20 cellular contexts compared by ENCODE assay signal in the genomic region with DNA sequence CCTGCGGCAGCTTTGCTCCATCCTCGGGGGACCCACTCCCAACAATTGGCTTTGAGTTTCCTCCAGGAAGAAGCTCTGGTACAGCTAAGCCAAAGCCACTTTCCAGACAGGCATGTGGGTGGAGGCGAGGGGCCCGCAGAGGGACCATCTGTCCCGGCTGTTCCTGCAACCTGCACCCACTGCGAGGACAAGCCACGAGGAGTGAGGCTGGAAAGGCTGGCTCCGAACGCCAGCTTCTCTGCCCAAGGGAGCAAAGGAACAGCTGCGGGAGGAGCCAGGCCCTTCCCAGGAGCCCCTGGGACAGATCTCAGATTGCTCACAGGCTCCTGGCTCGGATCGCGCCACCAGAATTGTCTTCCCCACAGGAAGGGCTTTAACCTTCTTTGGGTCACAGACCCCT. TPM values are rescaled to one million over a fixed set of nuclear protein-coding genes. Genes with fewer than 3 reads are reported as not detected.
A peak's percentile ranks its signal among the peaks of the same experiment; 100 is the strongest.
DNase-seq lines count a peak whose midpoint lies in the region; ATAC-seq and TF ChIP-seq lines count a peak whose summit lies in the region.
"Had no signal": no experiment of that assay in that cellular context is flagged by ENCODE, and none has a peak within 500 bp of the region (broad histone marks: within the 10 kb centered on the region; RNA-seq: fewer than 3 reads in every experiment).

No MANE protein-coding gene starts in this region.

- peak overlapping the region; percentile 61 for H3K27ac Mint-ChIP-seq in chondrocyte (ENCODE audit: unreplicated experiment)
- H3K27ac Mint-ChIP-seq: activated B cell treated with CpG ODN at 0.5 μM for 24 hours; dendritic cell treated with granulocyte-macrophage colony-stimulating factor and Interleukin-4, amounts not matched to agents 40 ng/mL and 50 ng/mL, for 4 days; HFFc6; natural killer cell treated with Interleukin-12 subunit alpha and Interleukin-12 subunit beta and Interleukin-15 and Interleukin-18, amount 100 ng/mL, for 72 hours; T-cell had no signal

- H3K4me3 Mint-ChIP-seq in chondrocyte (ENCODE audit: unreplicated experiment): no peak overlapping the region
- H3K4me3 Mint-ChIP-seq: activated B cell treated with CpG ODN at 0.5 μM for 24 hours; dendritic cell treated with granulocyte-macrophage colony-stimulating factor and Interleukin-4, amounts not matched to agents 40 ng/mL and 50 ng/mL, for 4 days; HFFc6; natural killer cell treated with Interleukin-12 subunit alpha and Interleukin-12 subunit beta and Interleukin-15 and Interleukin-18, amount 100 ng/mL, for 72 hours; T-cell had no signal

- no peak for ATAC-seq in GM21737 (IDR thresholded peaks at IDR 0.05; ENCODE audit: unreplicated experiment)
- ATAC-seq: left lung; natural killer cell treated with Interleukin-12 subunit alpha and Interleukin-12 subunit beta and Interleukin-15 and Interleukin-18, amount 100 ng/mL, for 72 hours; sciatic nerve; T-cell had no signal

- no peak overlapping the region for H3K4me3 ChIP-seq in muscle layer of colon (ENCODE audit: low read depth in 1 of 2, low read length in 2 of 2)
- no peak overlapping the region for H3K4me3 ChIP-seq in transverse colon
- H3K4me3 ChIP-seq: BLaER1, left lung had no signal

- peaks cover 58% of the 10 kb centered on the region for H3K4me1 Mint-ChIP-seq in chondrocyte (ENCODE audit: low read depth)

- H3K36me3 Mint-ChIP-seq in chondrocyte (ENCODE audit: low read depth): peaks cover 18% of the 10 kb centered on the region
- H3K36me3 Mint-ChIP-seq: natural killer cell treated with Interleukin-12 subunit alpha and Interleukin-12 subunit beta and Interleukin-15 and Interleukin-18, amount 100 ng/mL, for 72 hours; T-cell had no signal

- H3K4me1 ChIP-seq in muscle layer of colon (ENCODE audit: insufficient read depth, low read length) (peaks cover 92% of the 10 kb centered on the region), transverse colon (peaks cover 19 to 47% (median 31%) of the 10 kb centered on the region in 4 donors)

- H3K36me3 ChIP-seq in muscle layer of colon (ENCODE audit: insufficient read depth, low read length) (no peaks in the 10 kb centered on the region), transverse colon (no peaks in the 10 kb centered on the region)
- H3K36me3 ChIP-seq: BLaER1, left lung had no signal

- H3K27ac ChIP-seq in muscle layer of colon (ENCODE audit: low read depth, low read length) (peak overlapping the region; percentile 50), transverse colon (peak overlapping the region; percentile 37 to 54 (median 52))
- H3K27ac ChIP-seq: BLaER1, left lung had no signal

- DNase-seq in NCI-H2171 treated with DMSO at 0.1 percent for 48 hours (lab: John Stamatoyannopoulos, UW): peak; percentile 98
- no peak for DNase-seq in chondrocyte (ENCODE audit: low spot score)
- no peak for DNase-seq in transverse colon
- DNase-seq in putamen (ENCODE audit: low spot score): no peak
- DNase-seq in SKM-1 treated with dmso at 0.1 percent for 144 hours (lab: John Stamatoyannopoulos, UW; ENCODE audit: unreplicated experiment): no peak
- DNase-seq: activated B cell treated with CpG ODN at 0.5 μM for 24 hours; activated gamma-delta T cell; HFFc6; NCI-H1417 treated with DMSO at 0.1 percent for 48 hours; stimulated activated CD4-positive, alpha-beta T cell treated with anti-CD3 and anti-CD28 coated beads, Interleukin-4, amount 100 ng/mL, for 24 hours; T-cell had no signal

- no peaks in the 10 kb centered on the region for H3K9me3 ChIP-seq in muscle layer of colon (ENCODE audit: low read length)
- H3K9me3 ChIP-seq in transverse colon: no peaks in the 10 kb centered on the region
- H3K9me3 ChIP-seq: BLaER1, left lung had no signal

- no peak for TF ChIP-seq EP300 in transverse colon (IDR thresholded peaks at IDR 0.05; ENCODE audit: low read depth)

- H3K27me3 ChIP-seq in muscle layer of colon (ENCODE audit: control insufficient read depth in 1 of 2, insufficient read depth in 2 of 2, low read length in 2 of 2): no peaks in the 10 kb centered on the region
- peaks cover 3% of the 10 kb centered on the region for H3K27me3 ChIP-seq in transverse colon

- intact Hi-C loops in transverse colon (cut with DNase I; ENCODE audit: low total_unique reads): no loop called here

- H3K27me3 Mint-ChIP-seq in chondrocyte (ENCODE audit: low read depth): no peaks in the 10 kb centered on the region

- H3K9ac ChIP-seq in muscle layer of colon (ENCODE audit: low read length): no peak overlapping the region
- H3K9ac ChIP-seq: BLaER1 had no signal

- no peak for TF ChIP-seq POLR2A in transverse colon (IDR thresholded peaks at IDR 0.05)

- in situ Hi-C loops in transverse colon (cut with MboI; ENCODE audit: low pct_ligation_motif_present in 1 of 4, low pct_unique_long_range_greater_than_20kb in 1 of 4, low sequenced_read_pairs in 3 of 4): loop anchor here in 3 of 4 donors (25.0 kb wide), 2 partner anchors 114 to 289 kb away; no protein-coding TSS in a partner anchor

- TF ChIP-seq CTCF in chondrocyte (IDR thresholded peaks at IDR 0.05) (no peak), transverse colon (IDR thresholded peaks at IDR 0.05) (no peak)

- no peaks in the 10 kb centered on the region for H3K9me3 Mint-ChIP-seq in chondrocyte (ENCODE audit: low read depth)
- H3K9me3 Mint-ChIP-seq: activated B cell treated with CpG ODN at 0.5 μM for 24 hours; dendritic cell treated with granulocyte-macrophage colony-stimulating factor and Interleukin-4, amounts not matched to agents 40 ng/mL and 50 ng/mL, for 4 days; HFFc6; natural killer cell treated with Interleukin-12 subunit alpha and Interleukin-12 subunit beta and Interleukin-15 and Interleukin-18, amount 100 ng/mL, for 72 hours; T-cell had no signal

- 79% methylated on average over 13 of the region's 13 CpGs; no CpG with 5 or more reads in 1 of the 2 donors for WGBS in transverse colon (ENCODE audit: low coverage in 1 of 2), 2 donors

RNA-seq across cellular contexts. Expression of a gene that starts 28.3 kb away (rescaled TPM):
- total RNA-seq in chondrocyte (48.6 to 53.0 TPM (median 52.0 TPM) in 3 replicates), transverse colon (10 to 100 TPM; 12.3 to 61.7 (median 49.9) TPM)

RNA-seq across cellular contexts. Expression of a gene that starts 30.8 kb away (rescaled TPM):
- 230 to 272 TPM (median 262 TPM) in 3 replicates for total RNA-seq in chondrocyte
- 100 to 1,000 TPM in 1 of 4 donors, 10 to 100 TPM in 3; 14.3 to 135 (median 40.1) TPM for total RNA-seq in transverse colon
- total RNA-seq: OCI-LY7 had no signal

RNA-seq across cellular contexts. Expression of a gene that starts 55.5 kb away (rescaled TPM):
- total RNA-seq in chondrocyte (0.21 to 0.45 TPM in 2 of 3 replicates, not detected in the other), transverse colon (under 1 TPM in 1 of 4 donors, not detected in 3; 0.48 TPM)
- total RNA-seq: activated B cell treated with CpG ODN at 0.5 μM for 24 hours; HFFc6; left lung; natural killer cell treated with Interleukin-12 subunit alpha and Interleukin-12 subunit beta and Interleukin-15 and Interleukin-18, amount 100 ng/mL, for 72 hours; NCI-H460; OCI-LY7; T-cell had no signal
